10 cellular contexts compared by ENCODE assay signal in genomic region chr6:168851460-168852103, GRCh38.
DNase-seq lines count a peak whose midpoint lies in the region; ATAC-seq and TF ChIP-seq lines count a peak whose summit lies in the region.
"Had no signal": no experiment of that assay in that cellular context is flagged by ENCODE, and none has a peak within 500 bp of the region (broad histone marks: within the 10 kb centered on the region; RNA-seq: fewer than 3 reads in every experiment).

No MANE protein-coding gene starts in this region.

- peaks cover 23% of the 10 kb centered on the region for H3K4me1 Mint-ChIP-seq in HFFc6 (ENCODE audit: low read depth)
- no peaks in the 10 kb centered on the region for H3K4me1 Mint-ChIP-seq in stimulated activated naive B cell treated with anti-CD40 and anti-IgM and Interleukin-4, amounts not matched to agents 10 μg/mL and 1 μg/mL and 100 μg/mL, for 72 hours

- H3K27ac Mint-ChIP-seq in HFFc6 = peak overlapping the region; percentile 68
- no peak overlapping the region for H3K27ac Mint-ChIP-seq in stimulated activated naive B cell treated with anti-CD40 and anti-IgM and Interleukin-4, amounts not matched to agents 10 μg/mL and 1 μg/mL and 100 μg/mL, for 72 hours

- peak overlapping the region; percentile 21 to 57 (median 22) for H3K4me3 ChIP-seq in breast epithelium

- H3K9me3 ChIP-seq in breast epithelium = no peaks in the 10 kb centered on the region
- H3K9me3 ChIP-seq: neutrophil had no signal

- TF ChIP-seq CTCF in HFFc6 (IDR thresholded peaks at IDR 0.05) = no peak
- no peak for TF ChIP-seq CTCF in breast epithelium (IDR thresholded peaks at IDR 0.05)

- intact Hi-C loops in breast epithelium (cut with DNase I; ENCODE audit: low total_unique reads) = no loop called here

- H3K36me3 Mint-ChIP-seq in HFFc6 (ENCODE audit: low read depth) = no peaks in the 10 kb centered on the region
- no peaks in the 10 kb centered on the region for H3K36me3 Mint-ChIP-seq in stimulated activated naive B cell treated with anti-CD40 and anti-IgM and Interleukin-4, amounts not matched to agents 10 μg/mL and 1 μg/mL and 100 μg/mL, for 72 hours

- H3K27ac ChIP-seq in breast epithelium = peak overlapping the region in 1 of 2 donors; percentile 38
- H3K27ac ChIP-seq: neutrophil had no signal

- H3K36me3 ChIP-seq in breast epithelium = no peaks in the 10 kb centered on the region
- H3K36me3 ChIP-seq: neutrophil had no signal

- ATAC-seq in HG03045 (IDR thresholded peaks at IDR 0.05; ENCODE audit: unreplicated experiment) = no peak
- ATAC-seq in stimulated activated naive B cell treated with anti-CD40 and anti-IgM and Interleukin-4, amounts not matched to agents 10 μg/mL and 1 μg/mL and 100 μg/mL, for 72 hours (replicated peaks) = no peak

- no peak for TF ChIP-seq POLR2A in breast epithelium (IDR thresholded peaks at IDR 0.05)

- H3K9me3 Mint-ChIP-seq in HFFc6 = 0 out of 2 replicates have a peak, but pooled peaks cover 3% of the 10 kb centered on the region
- H3K9me3 Mint-ChIP-seq in stimulated activated naive B cell treated with anti-CD40 and anti-IgM and Interleukin-4, amounts not matched to agents 10 μg/mL and 1 μg/mL and 100 μg/mL, for 72 hours = no peaks in the 10 kb centered on the region

- no peaks in the 10 kb centered on the region for H3K27me3 ChIP-seq in breast epithelium
- H3K27me3 ChIP-seq: neutrophil had no signal

- peaks cover 6% of the 10 kb centered on the region for H3K27me3 Mint-ChIP-seq in HFFc6 (ENCODE audit: insufficient read depth)
- H3K27me3 Mint-ChIP-seq in stimulated activated naive B cell treated with anti-CD40 and anti-IgM and Interleukin-4, amounts not matched to agents 10 μg/mL and 1 μg/mL and 100 μg/mL, for 72 hours = no peaks in the 10 kb centered on the region

- DNase-seq in AG08395 (ENCODE audit: low spot score) (peak; percentile 21), HFFc6 (peak; percentile 5), breast epithelium (ENCODE audit: low spot score in 2 of 2) (no peak), myocyte (ENCODE audit: low read depth) (peak; percentile 17), AML-193 (lab: John Stamatoyannopoulos, UW) (no peak), SIG-M5 (lab: John Stamatoyannopoulos, UW) (no peak)
- DNase-seq in stimulated activated naive B cell treated with anti-CD40 and anti-IgM and Interleukin-4, amounts not matched to agents 10 μg/mL and 1 μg/mL and 100 μg/mL, for 72 hours = no peak
- DNase-seq: NCI-H69 had no signal

- no peaks in the 10 kb centered on the region for H3K4me1 ChIP-seq in breast epithelium

- peak overlapping the region; percentile 91 for H3K4me3 Mint-ChIP-seq in HFFc6
- H3K4me3 Mint-ChIP-seq in stimulated activated naive B cell treated with anti-CD40 and anti-IgM and Interleukin-4, amounts not matched to agents 10 μg/mL and 1 μg/mL and 100 μg/mL, for 72 hours = no peak overlapping the region

Comparison
In these comparisons a context has a peak if more than half of its experiments do, and no peak if none do; other contexts are left out.
1. DNase-seq: peak in AG08395 (single experiment), HFFc6 (single experiment) and myocyte (single experiment); none in breast epithelium (0 of 2), AML-193 (0 of 2), stimulated activated naive B cell treated with anti-CD40 and anti-IgM and Interleukin-4, amounts not matched to agents 10 μg/mL and 1 μg/mL and 100 μg/mL, for 72 hours (single experiment) and SIG-M5 (single experiment).